8 cellular contexts compared by ENCODE assay signal in genomic region chr17:31495049-31495885, GRCh38.
DNase-seq lines count a peak whose midpoint lies in the region; ATAC-seq and TF ChIP-seq lines count a peak whose summit lies in the region.

No MANE protein-coding gene starts in this region.

- H3K9me3 Mint-ChIP-seq in activated CD8-positive, alpha-beta T cell treated with anti-CD3 and anti-CD28 coated beads, Interleukin-2, amount 10 ng/mL, durations not matched to agents 7 days and 5 days (ENCODE audit: insufficient read depth), result no peaks in the 10 kb centered on the region

- no peak for TF ChIP-seq CTCF in Loucy (conservative IDR thresholded peaks at IDR 0.05; ENCODE audit: low read length)
- TF ChIP-seq CTCF in mucosa of descending colon (IDR thresholded peaks at IDR 0.05), result no peak
- no peak for TF ChIP-seq CTCF in brain microvascular endothelial cell (IDR thresholded peaks at IDR 0.05; ENCODE audit: low read depth, low read length, missing control alignments)

- H3K27ac Mint-ChIP-seq in activated CD8-positive, alpha-beta T cell treated with anti-CD3 and anti-CD28 coated beads, Interleukin-2, amount 10 ng/mL, durations not matched to agents 7 days and 5 days, result peak overlapping the region; percentile 98

- peak overlapping the region; percentile 64 for H3K4me3 Mint-ChIP-seq in activated CD8-positive, alpha-beta T cell treated with anti-CD3 and anti-CD28 coated beads, Interleukin-2, amount 10 ng/mL, durations not matched to agents 7 days and 5 days

- peak overlapping the region; percentile 59 for H3K4me2 ChIP-seq in Loucy (ENCODE audit: low read depth, low read length, poor library complexity, severe bottlenecking)

- H3F3A ChIP-seq in Loucy (ENCODE audit: low read depth), result peaks cover 8% of the 10 kb centered on the region

- in situ Hi-C loops in brain microvascular endothelial cell (cut with HindIII; ENCODE audit: low pct_ligation_motif_present, low sequenced_read_pairs), result no loop called here

- no peak for ATAC-seq in activated CD8-positive, alpha-beta T cell treated with anti-CD3 and anti-CD28 coated beads, Interleukin-2, amount 10 ng/mL, durations not matched to agents 7 days and 5 days
- peak; percentile 66 for ATAC-seq in mucosa of descending colon
- no peak for ATAC-seq in HG03565 (IDR thresholded peaks at IDR 0.05; ENCODE audit: unreplicated experiment)

- DNase-seq in COLO668 (lab: John Stamatoyannopoulos, UW; ENCODE audit: unreplicated experiment) (peak; percentile 56), mucosa of descending colon (peak; percentile 49 to 79 (median 69)), NCI-H748 treated with DMSO at 0.1 percent for 48 hours (lab: John Stamatoyannopoulos, UW) (no peak), brain microvascular endothelial cell (no peak), DMS114 treated with DMSO at 0.1 percent for 48 hours (lab: John Stamatoyannopoulos, UW; ENCODE audit: unreplicated experiment) (no peak)
- no peak for DNase-seq in activated CD8-positive, alpha-beta T cell treated with anti-CD3 and anti-CD28 coated beads, Interleukin-2, amount 10 ng/mL, durations not matched to agents 7 days and 5 days

- no peaks in the 10 kb centered on the region for H3K36me3 ChIP-seq in Loucy (ENCODE audit: insufficient read depth, low read length)
- no peaks in the 10 kb centered on the region for H3K36me3 ChIP-seq in mucosa of descending colon (ENCODE audit: low read depth)
- no peaks in the 10 kb centered on the region for H3K36me3 ChIP-seq in brain microvascular endothelial cell (replicated peaks)

- peaks cover 50% of the 10 kb centered on the region; the same call in 1 of the 2 replicates for H3K79me2 ChIP-seq in Loucy (ENCODE audit: insufficient read depth, low read length)

- H3K27me3 ChIP-seq in Loucy (ENCODE audit: insufficient read depth, low read length, poor library complexity, severe bottlenecking), result no peaks in the 10 kb centered on the region
- H3K27me3 ChIP-seq in brain microvascular endothelial cell (replicated peaks), result peaks cover 45% of the 10 kb centered on the region

- H3K4me1 ChIP-seq in Loucy (ENCODE audit: insufficient read depth, low read length, poor library complexity, severe bottlenecking) (peaks cover 89% of the 10 kb centered on the region), mucosa of descending colon (ENCODE audit: low read depth) (peaks cover 59% of the 10 kb centered on the region)

- no peak overlapping the region for H2AFZ ChIP-seq in Loucy (ENCODE audit: low read length)

- no peaks in the 10 kb centered on the region for H4K20me1 ChIP-seq in Loucy (ENCODE audit: insufficient read depth, low read length, poor library complexity, severe bottlenecking)

- H3K36me3 Mint-ChIP-seq in activated CD8-positive, alpha-beta T cell treated with anti-CD3 and anti-CD28 coated beads, Interleukin-2, amount 10 ng/mL, durations not matched to agents 7 days and 5 days (ENCODE audit: low read depth), result peaks cover 17% of the 10 kb centered on the region

- CTCF ChIA-PET in activated CD8-positive, alpha-beta T cell treated with anti-CD3 and anti-CD28 coated beads, Interleukin-2, amount 10 ng/mL, durations not matched to agents 7 days and 5 days (lab: Charles Lee), result interaction anchor here (0.6 to 6.6 kb wide), 5 partner anchors 12 to 352 kb away, joined by 3 to 66 read pairs (median 5); no protein-coding TSS in a partner anchor

- H3K9me3 ChIP-seq in Loucy (ENCODE audit: insufficient read depth, low read depth, low read length) (no peaks in the 10 kb centered on the region), mucosa of descending colon (no peaks in the 10 kb centered on the region)

- no peaks in the 10 kb centered on the region for H3K9me2 ChIP-seq in Loucy (replicated peaks; ENCODE audit: low read depth, low read length)

- H3K4me3 ChIP-seq in Loucy (ENCODE audit: low read length, poor library complexity, severe bottlenecking), result peak overlapping the region; percentile 27
- H3K4me3 ChIP-seq in mucosa of descending colon, result no peak overlapping the region
- no peak overlapping the region for H3K4me3 ChIP-seq in brain microvascular endothelial cell (ENCODE audit: low read depth, low read length)

- H3K27me3 Mint-ChIP-seq in activated CD8-positive, alpha-beta T cell treated with anti-CD3 and anti-CD28 coated beads, Interleukin-2, amount 10 ng/mL, durations not matched to agents 7 days and 5 days (ENCODE audit: low read depth), result no peaks in the 10 kb centered on the region

- H3K27ac ChIP-seq in brain microvascular endothelial cell, result no peak overlapping the region

- peaks cover 94% of the 10 kb centered on the region for H3K4me1 Mint-ChIP-seq in activated CD8-positive, alpha-beta T cell treated with anti-CD3 and anti-CD28 coated beads, Interleukin-2, amount 10 ng/mL, durations not matched to agents 7 days and 5 days (ENCODE audit: low read depth)

- intact Hi-C loops in mucosa of descending colon (cut with DNase I, micrococcal nuclease), result no loop called here

- H3K9ac ChIP-seq in Loucy (ENCODE audit: low read depth, low read length, poor library complexity, severe bottlenecking), result peak overlapping the region; percentile 56

- POLR2A ChIA-PET in activated CD8-positive, alpha-beta T cell treated with anti-CD3 and anti-CD28 coated beads, Interleukin-2, amount 10 ng/mL, durations not matched to agents 7 days and 5 days (lab: Charles Lee), result interaction anchor here (2.6 to 9.1 kb wide), 2 partner anchors 10 to 15 kb away, joined by 10 to 129 read pairs; no protein-coding TSS in a partner anchor

Comparison
In these comparisons a context has a peak if more than half of its experiments do, and no peak if none do; other contexts are left out.
1. DNase-seq: peak in COLO668 (single experiment) and mucosa of descending colon (3 of 3); none in activated CD8-positive, alpha-beta T cell treated with anti-CD3 and anti-CD28 coated beads, Interleukin-2, amount 10 ng/mL, durations not matched to agents 7 days and 5 days (single experiment), NCI-H748 treated with DMSO at 0.1 percent for 48 hours (single experiment), brain microvascular endothelial cell (single experiment) and DMS114 treated with DMSO at 0.1 percent for 48 hours (single experiment).